Comparison of ENCODE assay signal across 26 cellular contexts in genomic region chr18:50422286-50422898, GRCh38. TPM values are rescaled to one million over a fixed set of nuclear protein-coding genes. Genes with fewer than 3 reads are reported as not detected.
"Had no signal": no experiment of that assay in that cellular context is flagged by ENCODE, and none has a peak within 500 bp of the region (broad histone marks: within the 10 kb centered on the region; RNA-seq: fewer than 3 reads in every experiment).

No MANE protein-coding gene starts in this region.

- H3K27me3 ChIP-seq: neural progenitor cell, stomach, transverse colon had no signal

- H3K4me1 Mint-ChIP-seq: memory B cell, neural progenitor cell had no signal

- FAIRE-seq: bronchial epithelial cell, endometrium had no signal

- H3K36me3 Mint-ChIP-seq: natural killer cell treated with Interleukin-12 subunit alpha and Interleukin-12 subunit beta and Interleukin-15 and Interleukin-18, amount 100 ng/mL, for 72 hours had no signal

- H3K4me3 Mint-ChIP-seq: memory B cell; natural killer cell treated with Interleukin-12 subunit alpha and Interleukin-12 subunit beta and Interleukin-15 and Interleukin-18, amount 100 ng/mL, for 72 hours; neural progenitor cell had no signal

- ATAC-seq: gastroesophageal sphincter; left lobe of liver; lower lobe of right lung; natural killer cell treated with Interleukin-12 subunit alpha and Interleukin-12 subunit beta and Interleukin-15 and Interleukin-18, amount 100 ng/mL, for 72 hours; sciatic nerve had no signal

- H3K27ac ChIP-seq: dorsolateral prefrontal cortex, epithelial cell of prostate, gastroesophageal sphincter, lower lobe of right lung, neural progenitor cell, stomach, thoracic aorta, transverse colon had no signal

- H3K9me3 ChIP-seq: thoracic aorta had no signal

- H3K4me2 ChIP-seq: neural progenitor cell had no signal

- H3K4me3 ChIP-seq: dorsolateral prefrontal cortex, gastroesophageal sphincter, lower lobe of right lung, neural progenitor cell, stomach, thoracic aorta, transverse colon had no signal

- H3K27ac Mint-ChIP-seq: memory B cell; natural killer cell treated with Interleukin-12 subunit alpha and Interleukin-12 subunit beta and Interleukin-15 and Interleukin-18, amount 100 ng/mL, for 72 hours; neural progenitor cell had no signal

- H3K36me3 ChIP-seq: gastroesophageal sphincter, lower lobe of right lung, neural progenitor cell, stomach, thoracic aorta, transverse colon had no signal

- H3K4me1 ChIP-seq: gastroesophageal sphincter, lower lobe of right lung, neural progenitor cell, transverse colon had no signal

- DNase-seq: central memory CD4-positive, alpha-beta T cell; cortex of kidney; dorsolateral prefrontal cortex; effector memory CD4-positive, alpha-beta T cell; foreskin fibroblast; glutamatergic neuron; hippocampal formation; kidney glomerular epithelial cell; lower lobe of right lung; midbrain; occipital lobe; posterior cingulate gyrus; stimulated activated naive CD4-positive, alpha-beta T cell; stomach; substantia nigra; transverse colon had no signal

- H2AFZ ChIP-seq: neural progenitor cell had no signal

- H3K9ac ChIP-seq: neural progenitor cell had no signal

RNA-seq across cellular contexts. Expression of gene SKA1, which starts 47.5 kb away (rescaled TPM):
- total RNA-seq: thoracic aorta had no signal
